ENCODE assay signal across 2 cellular contexts in the genomic region with DNA sequence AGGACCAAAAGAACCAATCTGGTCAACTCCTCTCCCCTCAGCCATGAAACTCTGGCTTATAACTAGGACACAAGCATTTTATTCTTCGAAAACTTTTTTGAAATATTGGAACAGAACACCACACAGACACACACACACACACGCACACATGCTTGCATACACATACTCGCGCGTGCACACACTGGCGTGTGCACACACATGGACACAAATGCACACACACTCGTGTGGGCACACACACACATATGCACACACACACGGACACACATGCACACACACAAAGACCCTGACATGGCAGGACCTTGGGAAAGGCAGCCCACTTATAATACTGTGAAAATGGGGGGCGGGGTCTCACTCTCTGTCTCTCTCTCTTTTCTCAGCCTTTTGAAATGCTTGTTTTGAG.
A peak's percentile ranks its signal among the peaks of the same experiment; 100 is the strongest.
TF ChIP-seq lines count a peak whose summit lies in the region.

No MANE protein-coding gene starts in this region.

TF ChIP-seq in HEK293, 187 proteins besides CTCF, POLR2A, EP300 and RAD21 (continued from another document):
- TF ChIP-seq, protein P1, sequence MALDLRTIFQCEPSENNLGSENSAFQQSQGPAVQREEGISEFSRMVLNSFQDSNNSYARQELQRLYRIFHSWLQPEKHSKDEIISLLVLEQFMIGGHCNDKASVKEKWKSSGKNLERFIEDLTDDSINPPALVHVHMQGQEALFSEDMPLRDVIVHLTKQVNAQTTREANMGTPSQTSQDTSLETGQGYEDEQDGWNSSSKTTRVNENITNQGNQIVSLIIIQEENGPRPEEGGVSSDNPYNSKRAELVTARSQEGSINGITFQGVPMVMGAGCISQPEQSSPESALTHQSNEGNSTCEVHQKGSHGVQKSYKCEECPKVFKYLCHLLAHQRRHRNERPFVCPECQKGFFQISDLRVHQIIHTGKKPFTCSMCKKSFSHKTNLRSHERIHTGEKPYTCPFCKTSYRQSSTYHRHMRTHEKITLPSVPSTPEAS (tag by site-specific recombination; IDR thresholded peaks at IDR 0.05), result peak; percentile 100

TF ChIP-seq in GM12878, 131 proteins besides CTCF, POLR2A, EP300 and RAD21 (continued from another document):
- TF ChIP-seq, protein P2, sequence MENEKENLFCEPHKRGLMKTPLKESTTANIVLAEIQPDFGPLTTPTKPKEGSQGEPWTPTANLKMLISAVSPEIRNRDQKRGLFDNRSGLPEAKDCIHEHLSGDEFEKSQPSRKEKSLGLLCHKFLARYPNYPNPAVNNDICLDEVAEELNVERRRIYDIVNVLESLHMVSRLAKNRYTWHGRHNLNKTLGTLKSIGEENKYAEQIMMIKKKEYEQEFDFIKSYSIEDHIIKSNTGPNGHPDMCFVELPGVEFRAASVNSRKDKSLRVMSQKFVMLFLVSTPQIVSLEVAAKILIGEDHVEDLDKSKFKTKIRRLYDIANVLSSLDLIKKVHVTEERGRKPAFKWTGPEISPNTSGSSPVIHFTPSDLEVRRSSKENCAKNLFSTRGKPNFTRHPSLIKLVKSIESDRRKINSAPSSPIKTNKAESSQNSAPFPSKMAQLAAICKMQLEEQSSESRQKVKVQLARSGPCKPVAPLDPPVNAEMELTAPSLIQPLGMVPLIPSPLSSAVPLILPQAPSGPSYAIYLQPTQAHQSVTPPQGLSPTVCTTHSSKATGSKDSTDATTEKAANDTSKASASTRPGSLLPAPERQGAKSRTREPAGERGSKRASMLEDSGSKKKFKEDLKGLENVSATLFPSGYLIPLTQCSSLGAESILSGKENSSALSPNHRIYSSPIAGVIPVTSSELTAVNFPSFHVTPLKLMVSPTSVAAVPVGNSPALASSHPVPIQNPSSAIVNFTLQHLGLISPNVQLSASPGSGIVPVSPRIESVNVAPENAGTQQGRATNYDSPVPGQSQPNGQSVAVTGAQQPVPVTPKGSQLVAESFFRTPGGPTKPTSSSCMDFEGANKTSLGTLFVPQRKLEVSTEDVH (IDR thresholded peaks at IDR 0.05; ENCODE audit: low read depth, partially characterized antibody), result no peak
